Comparison of ENCODE assay signal across 19 cellular contexts in genomic region chr1:193349046-193349535, GRCh38.
A peak's percentile ranks its signal among the peaks of the same experiment; 100 is the strongest.
DNase-seq lines count a peak whose midpoint lies in the region; ATAC-seq and TF ChIP-seq lines count a peak whose summit lies in the region.
"Had no signal": no experiment of that assay in that cellular context is flagged by ENCODE, and none has a peak within 500 bp of the region (broad histone marks: within the 10 kb centered on the region; RNA-seq: fewer than 3 reads in every experiment).

No MANE protein-coding gene starts in this region.

- BruUV-seq in mammary epithelial cell (replicated peaks; lab: Mats Ljungman, UMichigan), result no TSS peak

- TF ChIP-seq POLR2A in breast epithelium (IDR thresholded peaks at IDR 0.05), result no peak
- TF ChIP-seq POLR2A in tibial nerve (IDR thresholded peaks at IDR 0.05), result no peak

- H2BK5ac ChIP-seq in mesenchymal stem cell (ENCODE audit: low read depth, low read length, poor library complexity, severe bottlenecking), result no peak overlapping the region
- H2BK5ac ChIP-seq in trophoblast cell (ENCODE audit: low read depth, low read length, poor library complexity), result no peak overlapping the region

- no peak overlapping the region for H3K4me3 ChIP-seq in mammary epithelial cell (replicated peaks in 1 of 3; ENCODE audit: insufficient read depth in 1 of 3, low read depth in 2 of 3, low read length in 3 of 3)
- no peak overlapping the region for H3K4me3 ChIP-seq in breast epithelium
- no peak overlapping the region for H3K4me3 ChIP-seq in mesenchymal stem cell (ENCODE audit: insufficient read depth in 1 of 2, low read depth in 1 of 2, low read length in 2 of 2)
- no peak overlapping the region for H3K4me3 ChIP-seq in trophoblast cell (ENCODE audit: low read depth, low read length)
- no peak overlapping the region for H3K4me3 ChIP-seq in tibial nerve

- H2BK15ac ChIP-seq in mesenchymal stem cell (ENCODE audit: low read depth, poor library complexity, severe bottlenecking), result no peak overlapping the region

- H3K4ac ChIP-seq in mesenchymal stem cell (ENCODE audit: low read depth in 1 of 2, low read length in 2 of 2) (no peak overlapping the region), trophoblast cell (ENCODE audit: low read depth, low read length) (no peak overlapping the region)

- H3K4me1 ChIP-seq in mammary epithelial cell (ENCODE audit: insufficient read depth, low read length) (no peaks in the 10 kb centered on the region), breast epithelium (no peaks in the 10 kb centered on the region), mesenchymal stem cell (ENCODE audit: control insufficient read depth, insufficient read depth, low read depth, low read length) (no peaks in the 10 kb centered on the region), trophoblast cell (ENCODE audit: control insufficient read depth in 1 of 2, insufficient read depth in 2 of 2, low read length in 2 of 2) (no peaks in the 10 kb centered on the region), tibial nerve (peaks cover 0 to 10% (median 0%) of the 10 kb centered on the region in 4 donors)
- H3K4me1 ChIP-seq: BE2C had no signal

- DNase-seq in mammary epithelial cell (no peak), breast epithelium (ENCODE audit: low spot score in 2 of 2) (no peak), mesenchymal stem cell (no peak), trophoblast cell (no peak), NCI-H1105 (lab: John Stamatoyannopoulos, UW) (no peak), tibial nerve (ENCODE audit: low spot score in 2 of 2) (no peak)
- DNase-seq: BE2C; Caco-2; CD4-positive, CD25-positive, alpha-beta regulatory T cell; GDM1; KBM-7; NCI-H1694 treated with DMSO at 0.1 percent for 48 hours; NCI-H510A; NCI-H748 treated with DMSO at 0.1 percent for 48 hours; OCI-M1; SHP77 had no signal

- no peak overlapping the region for H3K4me2 ChIP-seq in mammary epithelial cell (ENCODE audit: insufficient read depth, low read depth, low read length)
- H3K4me2 ChIP-seq in mesenchymal stem cell (ENCODE audit: low read length, poor library complexity, severe bottlenecking), result no peak overlapping the region
- no peak overlapping the region for H3K4me2 ChIP-seq in trophoblast cell (ENCODE audit: low read length)

- H3K9ac ChIP-seq in mammary epithelial cell (ENCODE audit: insufficient read depth, low read length) (no peak overlapping the region), mesenchymal stem cell (ENCODE audit: low read length) (no peak overlapping the region), trophoblast cell (ENCODE audit: low read length) (no peak overlapping the region)

- CTCF ChIA-PET in mammary epithelial cell (lab: Charles Lee; ENCODE audit: low non-redundant PET), result no interaction called here

- H3K79me1 ChIP-seq in mesenchymal stem cell (replicated peaks; ENCODE audit: low read length, poor library complexity, severe bottlenecking) (no peaks in the 10 kb centered on the region), trophoblast cell (ENCODE audit: low read length) (no peaks in the 10 kb centered on the region)

- H3K9me3 ChIP-seq in mammary epithelial cell (replicated peaks; ENCODE audit: insufficient read depth, low read length) (no peaks in the 10 kb centered on the region), breast epithelium (no peaks in the 10 kb centered on the region), mesenchymal stem cell (ENCODE audit: control insufficient read depth, low read length) (no peaks in the 10 kb centered on the region), trophoblast cell (ENCODE audit: insufficient read depth, low read depth, low read length) (no peaks in the 10 kb centered on the region), tibial nerve (no peaks in the 10 kb centered on the region)
- H3K9me3 ChIP-seq: BE2C, Caco-2 had no signal

- dilution Hi-C loops in mammary epithelial cell (cut with HindIII; ENCODE audit: low sequenced_read_pairs), result no loop called here

- H4K8ac ChIP-seq in mesenchymal stem cell (ENCODE audit: low read length), result no peak overlapping the region
- no peak overlapping the region for H4K8ac ChIP-seq in trophoblast cell (ENCODE audit: low read depth, low read length)

- H2AK5ac ChIP-seq in mesenchymal stem cell (ENCODE audit: low read length, severe bottlenecking) (no peak overlapping the region), trophoblast cell (ENCODE audit: low read length) (no peak overlapping the region)

- intact Hi-C loops in mammary epithelial cell (cut with micrococcal nuclease), result no loop called here
- intact Hi-C loops in breast epithelium (cut with DNase I; ENCODE audit: low total_unique reads), result no loop called here

- ATAC-seq in HG03025 (IDR thresholded peaks at IDR 0.05; ENCODE audit: low FRiP score, unreplicated experiment) (no peak), GM18868 (IDR thresholded peaks at IDR 0.05; ENCODE audit: unreplicated experiment) (no peak)

- no peak overlapping the region for H3K23ac ChIP-seq in mesenchymal stem cell (ENCODE audit: low read length in 2 of 2)
- H3K23ac ChIP-seq in trophoblast cell (ENCODE audit: low read length), result no peak overlapping the region

- TF ChIP-seq EP300 in tibial nerve (IDR thresholded peaks at IDR 0.05), result no peak

- no peak overlapping the region for H3K14ac ChIP-seq in mesenchymal stem cell (ENCODE audit: low read length in 2 of 2)
- no peak overlapping the region for H3K14ac ChIP-seq in trophoblast cell (ENCODE audit: low read length)

- H3K27ac ChIP-seq in mammary epithelial cell (ENCODE audit: insufficient read depth, low read depth, low read length), result no peak overlapping the region
- no peak overlapping the region for H3K27ac ChIP-seq in breast epithelium
- peak overlapping the region; percentile 62 for H3K27ac ChIP-seq in mesenchymal stem cell (ENCODE audit: low read length, poor library complexity, severe bottlenecking)
- peak overlapping the region; percentile 74 for H3K27ac ChIP-seq in trophoblast cell (ENCODE audit: low read depth, low read length)
- no peak overlapping the region for H3K27ac ChIP-seq in tibial nerve
- H3K27ac ChIP-seq: 22Rv1 had no signal

- 100% methylated on average over 2 of the region's 2 CpGs for WGBS in mammary epithelial cell (ENCODE audit: low coverage, missing lambda C conversion rate)
- WGBS in mesenchymal stem cell, result 100% methylated on average over 1 of the region's 2 CpGs
- WGBS in trophoblast cell (ENCODE audit: extremely low coverage, insufficient coverage, insufficient read length), result no CpG with 5 or more reads among the region's 2 CpGs
- WGBS in tibial nerve, 2 donors, result 89 to 93% methylated on average over 2 of the region's 2 CpGs

- H3K18ac ChIP-seq in mesenchymal stem cell (ENCODE audit: low read depth in 1 of 2, low read length in 2 of 2) (no peak overlapping the region), trophoblast cell (ENCODE audit: low read length) (no peak overlapping the region)

- in situ Hi-C loops in mammary epithelial cell (cut with MboI; ENCODE audit: low sequenced_read_pairs in 2 of 2), result loop anchor here (25.0 kb wide), 1 partner anchor 162 kb away; the partner anchor contains the start of gene B3GALT2 (in 2 of the 2)

- no peaks in the 10 kb centered on the region for H3K27me3 ChIP-seq in mammary epithelial cell (ENCODE audit: insufficient read depth, low read length)
- no peaks in the 10 kb centered on the region for H3K27me3 ChIP-seq in breast epithelium
- no peaks in the 10 kb centered on the region for H3K27me3 ChIP-seq in mesenchymal stem cell (ENCODE audit: control insufficient read depth in 1 of 2, insufficient read depth in 1 of 2, low read length in 2 of 2)
- H3K27me3 ChIP-seq in trophoblast cell (ENCODE audit: insufficient read depth, low read length), result no peaks in the 10 kb centered on the region
- no peaks in the 10 kb centered on the region for H3K27me3 ChIP-seq in tibial nerve
- H3K27me3 ChIP-seq: BE2C had no signal

- no peak overlapping the region for H4K91ac ChIP-seq in mesenchymal stem cell (ENCODE audit: low read length)
- no peak overlapping the region for H4K91ac ChIP-seq in trophoblast cell (ENCODE audit: low read depth, low read length)

- no peak overlapping the region for H4K12ac ChIP-seq in trophoblast cell (ENCODE audit: low read depth, low read length)

- H2BK12ac ChIP-seq in mesenchymal stem cell (ENCODE audit: low read length in 2 of 2) (no peak overlapping the region), trophoblast cell (ENCODE audit: low read length) (no peak overlapping the region)

- H3K79me2 ChIP-seq in mammary epithelial cell (ENCODE audit: insufficient read depth, low read length) (no peaks in the 10 kb centered on the region), trophoblast cell (ENCODE audit: control insufficient read depth, insufficient read depth, low read length, poor library complexity) (no peaks in the 10 kb centered on the region)

- H4K20me1 ChIP-seq in mammary epithelial cell (ENCODE audit: insufficient read depth, low read length), result no peaks in the 10 kb centered on the region

- peak overlapping the region; percentile 40 for H2AFZ ChIP-seq in mammary epithelial cell (ENCODE audit: low read depth, low read length)
- no peak overlapping the region for H2AFZ ChIP-seq in mesenchymal stem cell (ENCODE audit: low read depth, low read length)
- no peak overlapping the region for H2AFZ ChIP-seq in trophoblast cell (ENCODE audit: insufficient read depth, low read length, poor library complexity)

- no peak overlapping the region for H2BK120ac ChIP-seq in mesenchymal stem cell (ENCODE audit: low read depth, low read length)
- H2BK120ac ChIP-seq in trophoblast cell (ENCODE audit: insufficient read depth, low read length, poor library complexity), result peak overlapping the region; percentile 24

- TF ChIP-seq CTCF in mammary epithelial cell (conservative IDR thresholded peaks at IDR 0.05 in 1 of 2, IDR thresholded peaks at IDR 0.05 in 1 of 2; ENCODE audit: extremely low read depth in 1 of 2, insufficient read depth in 1 of 2, low read depth in 1 of 2, low read length in 2 of 2) (no peak), breast epithelium (IDR thresholded peaks at IDR 0.05) (no peak), tibial nerve (IDR thresholded peaks at IDR 0.05) (no peak)

- H3K36me3 ChIP-seq in mammary epithelial cell (ENCODE audit: insufficient read depth, low read length) (no peaks in the 10 kb centered on the region), breast epithelium (no peaks in the 10 kb centered on the region), mesenchymal stem cell (ENCODE audit: control insufficient read depth in 1 of 2, insufficient read depth in 2 of 2, low read depth in 1 of 2, low read length in 2 of 2) (no peaks in the 10 kb centered on the region), trophoblast cell (ENCODE audit: control insufficient read depth in 1 of 2, insufficient read depth in 2 of 2, low read length in 2 of 2) (no peaks in the 10 kb centered on the region), tibial nerve (no peaks in the 10 kb centered on the region)
- H3K36me3 ChIP-seq: BE2C had no signal

Comparison
In these comparisons a context has a peak if more than half of its experiments do, and no peak if none do; other contexts are left out.
1. H3K27ac ChIP-seq: peak in mesenchymal stem cell (single experiment) and trophoblast cell (single experiment); none in mammary epithelial cell (single experiment), breast epithelium (0 of 2) and tibial nerve (0 of 4).